In genomic region chr11:1652778-1653540, GRCh38 we compare ENCODE assay signal across 8 cellular contexts. TPM values are rescaled to one million over a fixed set of nuclear protein-coding genes. Genes with fewer than 3 reads are reported as not detected.
DNase-seq lines count a peak whose midpoint lies in the region; ATAC-seq and TF ChIP-seq lines count a peak whose summit lies in the region.

No MANE protein-coding gene starts in this region.

- H3K4me2 ChIP-seq in OCI-LY7 (ENCODE audit: low read length), result no peak overlapping the region

- no peak overlapping the region for H3K4me3 ChIP-seq in OCI-LY7 (ENCODE audit: low read depth, low read length, poor library complexity, severe bottlenecking)
- no peak overlapping the region for H3K4me3 ChIP-seq in fibroblast of mammary gland (ENCODE audit: control insufficient read depth, low read depth, low read length)

- no peaks in the 10 kb centered on the region for H4K20me1 ChIP-seq in OCI-LY7 (ENCODE audit: insufficient read depth, low read length)

- H3K4me1 Mint-ChIP-seq in activated T-cell treated with anti-CD3 and anti-CD28 coated beads, Interleukin-2, amount 50 U/mL, for 4 hours (ENCODE audit: low read depth), result no peaks in the 10 kb centered on the region
- H3K4me1 Mint-ChIP-seq in nephron progenitor cell, result peaks cover 22% of the 10 kb centered on the region
- no peaks in the 10 kb centered on the region for H3K4me1 Mint-ChIP-seq in stimulated activated naive CD8-positive, alpha-beta T cell treated with anti-CD3 and anti-CD28 coated beads, Interleukin-15, amount 100 ng/mL, for 72 hours

- DNase-seq in AG08395 (ENCODE audit: low spot score) (peak; percentile 90), GM19238 (ENCODE audit: insufficient read length, low spot score) (peak; percentile 81), OCI-LY7 (ENCODE audit: low spot score) (peak; percentile 57), fibroblast of mammary gland (ENCODE audit: low read depth) (peak; percentile 40), nephron progenitor cell (peak; percentile 93)
- DNase-seq in activated T-cell treated with anti-CD3 and anti-CD28 coated beads, Interleukin-2, amount 50 U/mL, for 4 hours, result peak; percentile 78
- peak; percentile 74 to 75 for DNase-seq in stimulated activated naive CD8-positive, alpha-beta T cell treated with anti-CD3 and anti-CD28 coated beads, Interleukin-15, amount 100 ng/mL, for 72 hours

- no TSS peak for BruUV-seq in OCI-LY7 (replicated peaks; lab: Mats Ljungman, UMichigan)

- H3K9me3 ChIP-seq in OCI-LY7 (ENCODE audit: low read length), result no peaks in the 10 kb centered on the region

- no peaks in the 10 kb centered on the region for H3K36me3 ChIP-seq in OCI-LY7 (ENCODE audit: insufficient read depth, low read length)

- POLR2A ChIA-PET in OCI-LY7 (lab: Charles Lee), result no interaction called here

- CTCF ChIA-PET in OCI-LY7 (lab: Charles Lee; ENCODE audit: unreplicated experiment), result interaction anchor here (0.6 to 1.0 kb wide), 4 partner anchors 8 to 176 kb away, joined by 3 to 4 read pairs (median 3); no protein-coding TSS in a partner anchor

- H3K9me2 ChIP-seq in OCI-LY7 (ENCODE audit: insufficient read depth, low read length), result no peaks in the 10 kb centered on the region

- no peaks in the 10 kb centered on the region for H3K36me3 Mint-ChIP-seq in activated T-cell treated with anti-CD3 and anti-CD28 coated beads, Interleukin-2, amount 50 U/mL, for 4 hours (ENCODE audit: insufficient read depth)
- H3K36me3 Mint-ChIP-seq in nephron progenitor cell (ENCODE audit: low read depth), result no peaks in the 10 kb centered on the region

- no peak overlapping the region for H3K4me3 Mint-ChIP-seq in activated T-cell treated with anti-CD3 and anti-CD28 coated beads, Interleukin-2, amount 50 U/mL, for 4 hours
- H3K4me3 Mint-ChIP-seq in nephron progenitor cell, result no peak overlapping the region
- no peak overlapping the region for H3K4me3 Mint-ChIP-seq in stimulated activated naive CD8-positive, alpha-beta T cell treated with anti-CD3 and anti-CD28 coated beads, Interleukin-15, amount 100 ng/mL, for 72 hours

- TF ChIP-seq CTCF in OCI-LY7 (conservative IDR thresholded peaks at IDR 0.05; ENCODE audit: low read length) (peak; percentile 96), fibroblast of mammary gland (conservative IDR thresholded peaks at IDR 0.05; ENCODE audit: control insufficient read depth, insufficient read depth, low read depth, low read length) (peak; percentile 74), nephron progenitor cell (IDR thresholded peaks at IDR 0.05) (peak; percentile 96)

- no peaks in the 10 kb centered on the region for H3K4me1 ChIP-seq in OCI-LY7 (ENCODE audit: insufficient read depth, low read length, poor library complexity, severe bottlenecking)

- intact Hi-C loops in OCI-LY7 (cut with micrococcal nuclease; ENCODE audit: unreplicated experiment), result loop anchor here (1.0 to 10.0 kb wide), 3 partner anchors 39 to 502 kb away; no protein-coding TSS in a partner anchor

- H2AFZ ChIP-seq in OCI-LY7 (ENCODE audit: low read length), result no peak overlapping the region

- H3K79me2 ChIP-seq in OCI-LY7 (ENCODE audit: insufficient read depth, low read depth, low read length), result no peaks in the 10 kb centered on the region

- ATAC-seq in activated T-cell treated with anti-CD3 and anti-CD28 coated beads, Interleukin-2, amount 50 U/mL, for 4 hours, result peak; percentile 91 to 93
- ATAC-seq in stimulated activated naive CD8-positive, alpha-beta T cell treated with anti-CD3 and anti-CD28 coated beads, Interleukin-15, amount 100 ng/mL, for 72 hours, result peak; percentile 78
- no peak for ATAC-seq in GM19328 (IDR thresholded peaks at IDR 0.05; ENCODE audit: unreplicated experiment)

- H3K27me3 Mint-ChIP-seq in activated T-cell treated with anti-CD3 and anti-CD28 coated beads, Interleukin-2, amount 50 U/mL, for 4 hours (ENCODE audit: low read depth), result peaks cover 15% of the 10 kb centered on the region
- peaks cover 24% of the 10 kb centered on the region for H3K27me3 Mint-ChIP-seq in nephron progenitor cell (ENCODE audit: low read depth, poor library complexity)
- peaks cover 11% of the 10 kb centered on the region for H3K27me3 Mint-ChIP-seq in stimulated activated naive CD8-positive, alpha-beta T cell treated with anti-CD3 and anti-CD28 coated beads, Interleukin-15, amount 100 ng/mL, for 72 hours

- no peak overlapping the region for H3K27ac Mint-ChIP-seq in nephron progenitor cell
- no peak overlapping the region for H3K27ac Mint-ChIP-seq in stimulated activated naive CD8-positive, alpha-beta T cell treated with anti-CD3 and anti-CD28 coated beads, Interleukin-15, amount 100 ng/mL, for 72 hours

- no peak overlapping the region for H3K27ac ChIP-seq in OCI-LY7 (ENCODE audit: low read depth, low read length, poor library complexity, severe bottlenecking)

- H3K9me3 Mint-ChIP-seq in activated T-cell treated with anti-CD3 and anti-CD28 coated beads, Interleukin-2, amount 50 U/mL, for 4 hours, result no peaks in the 10 kb centered on the region
- H3K9me3 Mint-ChIP-seq in nephron progenitor cell, result no peaks in the 10 kb centered on the region
- H3K9me3 Mint-ChIP-seq in stimulated activated naive CD8-positive, alpha-beta T cell treated with anti-CD3 and anti-CD28 coated beads, Interleukin-15, amount 100 ng/mL, for 72 hours, result no peaks in the 10 kb centered on the region

RNA-seq across cellular contexts. Expression of gene KRTAP5-5, which starts 23.4 kb away (rescaled TPM):
- total RNA-seq in OCI-LY7 (2014; rRNA removed; shearing (Covaris generic)), result not detected in 2 replicates
- not detected in 2 replicates for total RNA-seq in OCI-LY7 (2022)
- total RNA-seq in activated T-cell treated with anti-CD3 and anti-CD28 coated beads, Interleukin-2, amount 50 U/mL, for 4 hours, result not detected

RNA-seq across cellular contexts. Expression of gene KRTAP5-4, which starts 31.0 kb away (rescaled TPM):
- total RNA-seq in OCI-LY7 (2014; rRNA removed; shearing (Covaris generic)), result not detected in 2 replicates
- not detected in 2 replicates for total RNA-seq in OCI-LY7 (2022)
- total RNA-seq in activated T-cell treated with anti-CD3 and anti-CD28 coated beads, Interleukin-2, amount 50 U/mL, for 4 hours, result not detected

RNA-seq across cellular contexts. Expression of gene KRTAP5-6, which starts 44.0 kb away (rescaled TPM):
- not detected in 2 replicates for total RNA-seq in OCI-LY7 (2014; rRNA removed; shearing (Covaris generic))
- not detected in 2 replicates for total RNA-seq in OCI-LY7 (2022)
- not detected for total RNA-seq in activated T-cell treated with anti-CD3 and anti-CD28 coated beads, Interleukin-2, amount 50 U/mL, for 4 hours

RNA-seq across cellular contexts. Expression of gene KRTAP5-3, which starts 44.7 kb away (rescaled TPM):
- total RNA-seq in OCI-LY7 (2014; rRNA removed; shearing (Covaris generic)), result not detected in 2 replicates
- not detected in 2 replicates for total RNA-seq in OCI-LY7 (2022)
- total RNA-seq in activated T-cell treated with anti-CD3 and anti-CD28 coated beads, Interleukin-2, amount 50 U/mL, for 4 hours, result not detected

RNA-seq across cellular contexts. Expression of gene KRTAP5-2, which starts 54.9 kb away (rescaled TPM):
- total RNA-seq in OCI-LY7 (2014; rRNA removed; shearing (Covaris generic)), result not detected in 2 replicates
- total RNA-seq in OCI-LY7 (2022), result not detected in 2 replicates
- not detected for total RNA-seq in activated T-cell treated with anti-CD3 and anti-CD28 coated beads, Interleukin-2, amount 50 U/mL, for 4 hours

Comparison
In these comparisons a context has a peak if more than half of its experiments do, and no peak if none do; other contexts are left out.
1. DNase-seq: peak in every context shown above with its lines; median percentile 93 in nephron progenitor cell; 90 in AG08395; 81 in GM19238; 78 in activated T-cell treated with anti-CD3 and anti-CD28 coated beads, Interleukin-2, amount 50 U/mL, for 4 hours; 74 in stimulated activated naive CD8-positive, alpha-beta T cell treated with anti-CD3 and anti-CD28 coated beads, Interleukin-15, amount 100 ng/mL, for 72 hours; 57 in OCI-LY7; 40 in fibroblast of mammary gland.